Comparison of ENCODE assay signal across 8 cellular contexts in genomic region chr17:82065638-82066303, GRCh38. TPM values are rescaled to one million over a fixed set of nuclear protein-coding genes. Genes with fewer than 3 reads are reported as not detected.
DNase-seq lines count a peak whose midpoint lies in the region; ATAC-seq and TF ChIP-seq lines count a peak whose summit lies in the region.

Gene DUS1L (minus strand): TSS chr17:82065804. CDS start chr17:82065059, 745 bp downstream.

- peak within 1 kb of the TSS; percentile 78 for H3K4me3 Mint-ChIP-seq in dendritic cell treated with granulocyte-macrophage colony-stimulating factor and Interleukin-4, amounts not matched to agents 40 ng/mL and 50 ng/mL, for 4 days

- H3K9me3 Mint-ChIP-seq in dendritic cell treated with granulocyte-macrophage colony-stimulating factor and Interleukin-4, amounts not matched to agents 40 ng/mL and 50 ng/mL, for 4 days: no peaks in the 10 kb centered on the region

- no peaks in the 10 kb centered on the region for H3K9me3 ChIP-seq in right lobe of liver

- H3K4me3 ChIP-seq in right lobe of liver: peak within 1 kb of the TSS; percentile 76 to 89 (median 87)

- peaks cover 19% of the 10 kb centered on the region for H3K4me1 Mint-ChIP-seq in dendritic cell treated with granulocyte-macrophage colony-stimulating factor and Interleukin-4, amounts not matched to agents 40 ng/mL and 50 ng/mL, for 4 days (ENCODE audit: low read depth)

- peak; percentile 69 to 83 (median 80) for ATAC-seq in right lobe of liver

- H3K27ac Mint-ChIP-seq in dendritic cell treated with granulocyte-macrophage colony-stimulating factor and Interleukin-4, amounts not matched to agents 40 ng/mL and 50 ng/mL, for 4 days: peak within 1 kb of the TSS; percentile 90

- H3K27me3 ChIP-seq in right lobe of liver: no peaks in the 10 kb centered on the region

- TF ChIP-seq CTCF in GM20000 (IDR thresholded peaks at IDR 0.05; ENCODE audit: extremely low read depth, missing control alignments) (no peak), right lobe of liver (IDR thresholded peaks at IDR 0.05) (no peak)

- peak; percentile 42 for TF ChIP-seq POLR2A in right lobe of liver (IDR thresholded peaks at IDR 0.05)

- peaks cover 0 to 21% (median 4%) of the 10 kb centered on the region in 4 donors for H3K36me3 ChIP-seq in right lobe of liver

- H3K36me3 Mint-ChIP-seq in dendritic cell treated with granulocyte-macrophage colony-stimulating factor and Interleukin-4, amounts not matched to agents 40 ng/mL and 50 ng/mL, for 4 days (ENCODE audit: low read depth): peaks cover 33% of the 10 kb centered on the region

- WGBS in right lobe of liver (ENCODE audit: insufficient coverage, low coverage, low lambda C conversion rate, missing lambda C conversion rate): 18% methylated on average over 27 of the region's 88 CpGs

- DNase-seq in COR-L47 (lab: John Stamatoyannopoulos, UW) (peak; percentile 43), GM20000 (ENCODE audit: low spot score) (peak; percentile 97), M059J (ENCODE audit: low read depth) (peak; percentile 28), right lobe of liver (peak in 2 of 3 donors; percentile 64 to 74), NCI-H1048 (lab: John Stamatoyannopoulos, UW) (no peak)
- DNase-seq in activated CD4-positive, alpha-beta T cell treated with anti-CD3 and anti-CD28 coated beads for 48 hours: peak; percentile 80
- DNase-seq in stimulated activated CD4-positive, alpha-beta T cell treated with anti-CD3 and anti-CD28 coated beads, Interleukin-4, amount 100 ng/mL, for 24 hours: peak; percentile 72

- intact Hi-C loops in dendritic cell treated with granulocyte-macrophage colony-stimulating factor and Interleukin-4, amounts not matched to agents 40 ng/mL and 50 ng/mL, for 4 days (cut with micrococcal nuclease): no loop called here
- intact Hi-C loops in right lobe of liver (cut with DNase I): no loop called here

- no peaks in the 10 kb centered on the region for H3K27me3 Mint-ChIP-seq in dendritic cell treated with granulocyte-macrophage colony-stimulating factor and Interleukin-4, amounts not matched to agents 40 ng/mL and 50 ng/mL, for 4 days

- H3K4me1 ChIP-seq in right lobe of liver: peaks cover 0 to 17% (median 6%) of the 10 kb centered on the region in 4 donors

- peak within 1 kb of the TSS; percentile 66 to 77 (median 70) for H3K27ac ChIP-seq in right lobe of liver

RNA-seq across cellular contexts. Expression of gene DUS1L, which starts in this region (rescaled TPM):
- 50.9 and 72.4 TPM in 2 replicates for total RNA-seq in M059J (2014; rRNA removed; shearing (Covaris generic))
- 100 to 1,000 TPM in 2 of 6 experiments, 10 to 100 TPM in 4; 61.8 to 115 (median 89.9) TPM for total RNA-seq in right lobe of liver
